In the genomic region with DNA sequence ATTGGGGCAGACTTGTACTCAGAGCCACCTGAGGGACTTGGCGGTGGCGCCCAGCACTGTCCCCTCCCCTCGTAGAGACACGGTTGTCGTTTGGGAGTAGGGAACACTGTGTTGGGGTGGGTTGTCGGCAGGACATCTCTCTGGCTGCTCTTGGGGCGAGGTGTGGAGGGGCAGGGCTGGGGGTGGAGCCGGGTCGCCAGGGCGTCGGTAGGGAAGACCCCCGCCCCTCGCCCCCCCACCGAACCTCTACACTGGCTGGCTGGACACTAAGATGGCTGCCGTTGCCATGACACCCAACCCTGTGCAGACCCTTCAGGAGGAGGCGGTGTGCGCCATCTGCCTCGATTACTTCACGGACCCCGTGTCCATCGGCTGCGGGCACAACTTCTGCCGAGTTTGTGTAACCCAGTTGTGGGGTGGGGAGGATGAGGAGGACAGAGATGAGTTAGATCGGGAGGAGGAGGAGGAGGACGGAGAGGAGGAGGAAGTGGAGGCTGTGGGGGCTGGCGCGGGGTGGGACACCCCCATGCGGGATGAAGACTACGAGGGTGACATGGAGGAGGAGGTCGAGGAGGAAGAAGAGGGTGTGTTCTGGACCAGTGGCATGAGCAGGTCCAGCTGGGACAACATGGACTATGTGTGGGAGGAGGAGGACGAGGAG, we compare ENCODE assay signal across 8 cellular contexts. TPM values are rescaled to one million over a fixed set of nuclear protein-coding genes. Genes with fewer than 3 reads are reported as not detected.
A peak's percentile ranks its signal among the peaks of the same experiment; 100 is the strongest.
DNase-seq lines count a peak whose midpoint lies in the region; ATAC-seq, FAIRE-seq and TF ChIP-seq lines count a peak whose summit lies in the region.

No MANE protein-coding gene starts in this region.

- TF ChIP-seq CTCF in A673 (conservative IDR thresholded peaks at IDR 0.05; ENCODE audit: low read depth, low read length) (no peak), SK-N-SH (IDR thresholded peaks at IDR 0.05) (no peak)

- TSS peak; percentile 38 for BruUV-seq in A673 (replicated peaks; lab: Mats Ljungman, UMichigan)

- intact Hi-C loops in A673 (cut with micrococcal nuclease; ENCODE audit: unreplicated experiment): loop anchor here (1.0 kb wide), 1 partner anchor 20 kb away; no protein-coding TSS in a partner anchor

- CTCF ChIA-PET in A673 (lab: Charles Lee) (interaction anchor here (1.0 kb wide), 1 partner anchor 17 kb away, joined by 3 read pairs; no protein-coding TSS in a partner anchor), SK-N-SH (lab: Yijun Ruan, JAX) (interaction anchor here (1.0 to 3.5 kb wide), 5 partner anchors 17 to 40 kb away, joined by 3 to 14 read pairs (median 6); a partner anchor contains a TSS)

- FAIRE-seq in HTR-8/SVneo (lab: Jason Lieb, UNC): no peak

- POLR2A ChIA-PET in A673 (lab: Charles Lee; ENCODE audit: low non-redundant PET) (no interaction called here), SK-N-SH (lab: Yijun Ruan, JAX) (interaction anchor here (0.6 to 3.4 kb wide), 15 partner anchors 9 to 57 kb away, joined by 3 to 29 read pairs (median 5); a partner anchor contains a TSS)

- peak overlapping the region; percentile 97 for H3K4me2 ChIP-seq in SK-N-SH

- no peak for TF ChIP-seq EP300 in SK-N-SH (IDR thresholded peaks at IDR 0.05; ENCODE audit: borderline replicate concordance in 1 of 2, low read depth in 1 of 2, low read length in 1 of 2)

- H3K4me1 ChIP-seq in A673 (ENCODE audit: insufficient read depth, low read length, poor library complexity, severe bottlenecking) (peaks cover 11% of the 10 kb centered on the region), SK-N-SH (ENCODE audit: control insufficient read depth in 1 of 2, insufficient read depth in 2 of 2, low read depth in 1 of 2, low read length in 1 of 2) (peaks cover 0 to 15% of the 10 kb centered on the region in 2 experiments; a peak in 2 of 4 replicates), neuron (ENCODE audit: insufficient read depth, low read length) (peaks cover 15% of the 10 kb centered on the region)

- under 1% methylated on average over 16 of the region's 31 CpGs for WGBS in SK-N-SH (ENCODE audit: low lambda C conversion rate)

- H3K36me3 ChIP-seq in A673 (ENCODE audit: insufficient read depth, low read length, poor library complexity, severe bottlenecking) (no peaks in the 10 kb centered on the region), SK-N-SH (replicated peaks in 1 of 2; ENCODE audit: control insufficient read depth in 1 of 2, insufficient read depth in 2 of 2, low read length in 1 of 2) (peaks cover 2 to 12% of the 10 kb centered on the region in 2 experiments), neuron (ENCODE audit: insufficient read depth, low read length) (peaks cover 13% of the 10 kb centered on the region)

- H4K20me1 ChIP-seq in SK-N-SH (ENCODE audit: insufficient read depth): no peaks in the 10 kb centered on the region

- peak overlapping the region; percentile 95 for H3K9ac ChIP-seq in SK-N-SH

- peaks cover 26% of the 10 kb centered on the region for H3F3A ChIP-seq in SK-N-SH (replicated peaks; ENCODE audit: insufficient read depth)

- no peaks in the 10 kb centered on the region for H3K9me3 ChIP-seq in A673 (ENCODE audit: low read depth, low read length, poor library complexity, severe bottlenecking)
- no peaks in the 10 kb centered on the region for H3K9me3 ChIP-seq in SK-N-SH
- H3K9me3 ChIP-seq in neuron (ENCODE audit: low read length): no peaks in the 10 kb centered on the region

- no peaks in the 10 kb centered on the region for H3K9me2 ChIP-seq in SK-N-SH

- TF ChIP-seq RAD21 in SK-N-SH (IDR thresholded peaks at IDR 0.05; ENCODE audit: low read length): no peak

- H3K27ac ChIP-seq in A673 (ENCODE audit: low read depth, low read length, poor library complexity, severe bottlenecking) (peak overlapping the region; percentile 96), SK-N-SH (ENCODE audit: low read depth in 2 of 2, low read length in 1 of 2) (peak overlapping the region; percentile 97 to 98)

- H3K27me3 ChIP-seq in A673 (replicated peaks; ENCODE audit: insufficient read depth, low read depth, low read length, poor library complexity) (no peaks in the 10 kb centered on the region), SK-N-SH (ENCODE audit: insufficient read depth) (no peaks in the 10 kb centered on the region), neuron (ENCODE audit: insufficient read depth, low read length) (no peaks in the 10 kb centered on the region)

- ATAC-seq in GM21360 (IDR thresholded peaks at IDR 0.05; ENCODE audit: unreplicated experiment) (peak; percentile 0), esophagus mucosa (peak; percentile 1)

- H2AFZ ChIP-seq in SK-N-SH (ENCODE audit: low read depth) (no peak overlapping the region; the same call in 1 of the 2 replicates), neuron (ENCODE audit: low read depth, low read length) (peak overlapping the region; percentile 78)

- peaks cover 50% of the 10 kb centered on the region for H3K79me2 ChIP-seq in SK-N-SH (ENCODE audit: insufficient read depth)

- DNase-seq in A673 (ENCODE audit: low spot score) (no peak), SK-N-SH (peak; percentile 85), HTR-8/SVneo (ENCODE audit: insufficient read length, low spot score) (no peak), Kasumi-1 (lab: John Stamatoyannopoulos, UW) (no peak), C1 segment of cervical spinal cord (lab: John Stamatoyannopoulos, UW) (no peak)

- H3K4me3 ChIP-seq in A673 (ENCODE audit: low read depth, low read length, poor library complexity, severe bottlenecking) (peak overlapping the region; percentile 83), SK-N-SH (ENCODE audit: low read depth in 2 of 2, low read length in 1 of 2) (peak overlapping the region; percentile 67 to 86), neuron (ENCODE audit: low read length) (peak overlapping the region; percentile 84)

TF ChIP-seq in SK-N-SH, 30 proteins besides CTCF, POLR2A, EP300 and RAD21:
- TF ChIP-seq ELF1 (IDR thresholded peaks at IDR 0.05): no peak
- TF ChIP-seq MXI1 (IDR thresholded peaks at IDR 0.05; ENCODE audit: low read depth, low read length): peak; percentile 86
- no peak for TF ChIP-seq SIN3A (IDR thresholded peaks at IDR 0.05; ENCODE audit: borderline replicate concordance, low read depth, low read length)
- no peak for TF ChIP-seq GATA2 (CRISPR knock-in tag; IDR thresholded peaks at IDR 0.05)
- peak; percentile 2; the same call in 1 of the 2 replicates for TF ChIP-seq POLR2AphosphoS5 (IDR thresholded peaks at IDR 0.05; ENCODE audit: low read depth, low read length)
- peak; percentile 87 for TF ChIP-seq YY1 (IDR thresholded peaks at IDR 0.05; ENCODE audit: low read depth)

RNA-seq across cellular contexts. Expression of a gene that starts 0.8 kb away (rescaled TPM):
- 24.2 and 24.6 TPM in 2 replicates for total RNA-seq in A673 (2021)
- 35.3 and 35.9 TPM in 2 replicates for polyA plus RNA-seq in SK-N-SH (2012; rRNA removed)
- 17.4 and 20.2 TPM in 2 replicates for polyA plus RNA-seq in SK-N-SH (2012; cell fraction: cytosol; rRNA removed)
- polyA plus RNA-seq in SK-N-SH (2012; cell fraction: nucleus; rRNA removed): 123 and 125 TPM in 2 replicates
- 16.4 TPM for total RNA-seq in esophagus mucosa

RNA-seq across cellular contexts. Expression of a gene that starts 18.9 kb away (rescaled TPM):
- total RNA-seq in A673 (2021) (0.96 TPM in 1 of 2 replicates, not detected in the other), esophagus mucosa (36.9 TPM)
- polyA plus RNA-seq in SK-N-SH (2012; rRNA removed): 2.0 and 3.5 TPM in 2 replicates
- 2.8 and 2.9 TPM in 2 replicates for polyA plus RNA-seq in SK-N-SH (2012; cell fraction: cytosol; rRNA removed)
- 2.4 and 3.9 TPM in 2 replicates for polyA plus RNA-seq in SK-N-SH (2012; cell fraction: nucleus; rRNA removed)

RNA-seq across cellular contexts. Expression of a gene that starts 19.8 kb away (rescaled TPM):
- 1,719 and 1,726 TPM in 2 replicates for total RNA-seq in A673 (2021)
- polyA plus RNA-seq in SK-N-SH (2012; rRNA removed): 4,191 and 4,715 TPM in 2 replicates
- polyA plus RNA-seq in SK-N-SH (2012; cell fraction: cytosol; rRNA removed): 3,130 and 3,829 TPM in 2 replicates
- 1,982 and 2,553 TPM in 2 replicates for polyA plus RNA-seq in SK-N-SH (2012; cell fraction: nucleus; rRNA removed)
- total RNA-seq in esophagus mucosa: 1,941 TPM

RNA-seq across cellular contexts. Expression of a gene that starts 37.1 kb away (rescaled TPM):
- total RNA-seq in A673 (2021) (7.3 and 7.9 TPM in 2 replicates), esophagus mucosa (2.7 TPM)
- 6.4 and 10.6 TPM in 2 replicates for polyA plus RNA-seq in SK-N-SH (2012; rRNA removed)
- polyA plus RNA-seq in SK-N-SH (2012; cell fraction: cytosol; rRNA removed): 5.2 and 6.2 TPM in 2 replicates
- polyA plus RNA-seq in SK-N-SH (2012; cell fraction: nucleus; rRNA removed): 34.7 and 38.0 TPM in 2 replicates

Comparison
In these comparisons a context has a peak if more than half of its experiments do, and no peak if none do; other contexts are left out.
1. RNA of a gene that starts 18.9 kb away (total RNA-seq): 36.9 TPM in esophagus mucosa (single experiment); 0.96 TPM in A673; every median in the first group is over 10 times any median in the second.
2. Peak in every context shown above with its lines, with median percentiles within 50 percentile points of each other: H3K4me3 ChIP-seq.